In the genomic region with DNA sequence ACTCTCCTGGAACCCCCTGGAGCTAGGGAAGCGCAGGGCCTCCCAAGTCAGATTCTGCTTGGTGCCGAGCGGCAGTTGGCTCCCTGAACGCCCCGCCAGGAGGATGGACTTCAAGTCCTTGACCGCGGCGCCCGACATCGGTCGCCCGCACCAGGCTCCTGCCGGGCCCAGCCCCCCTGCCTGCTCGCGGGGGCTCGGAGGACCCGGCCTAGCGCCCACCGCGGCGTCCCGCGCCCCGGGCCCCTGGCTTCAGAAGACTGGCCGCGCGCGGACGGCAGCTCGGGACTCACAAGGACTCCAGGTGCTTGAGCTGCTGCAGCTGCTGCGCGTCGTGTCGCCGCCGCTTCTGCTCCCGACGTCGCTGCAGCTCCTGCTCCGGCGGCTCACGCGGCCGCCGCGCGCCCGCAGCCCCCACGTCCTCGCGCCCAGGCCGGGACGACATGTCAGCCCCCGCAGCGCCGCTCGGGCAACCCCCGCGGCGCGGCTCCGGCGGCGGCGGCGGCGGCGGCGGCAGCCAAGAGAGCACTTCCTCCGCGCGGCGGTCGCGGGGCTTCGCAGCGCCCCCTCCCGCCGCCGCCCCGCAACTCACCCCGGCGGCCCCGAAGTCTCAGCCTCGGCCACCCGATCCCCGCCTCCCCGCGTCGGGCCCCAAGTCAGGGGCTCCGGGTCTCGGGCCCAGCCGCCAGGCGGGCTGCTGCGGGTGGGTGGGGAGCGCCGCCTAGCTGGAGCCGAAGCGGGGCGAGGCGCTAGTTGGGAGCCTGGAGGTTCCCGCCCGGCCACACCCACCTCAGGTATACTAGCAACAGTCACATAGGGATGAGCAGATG, we compare ENCODE assay signal across 1 cellular context.
TF ChIP-seq lines count a peak whose summit lies in the region.

TSS of gene RP9 (minus strand) at position 474 of the 827 bp plus-strand sequence. CDS start at position 442, 32 bp downstream.

TF ChIP-seq in WTC11, 78 proteins besides CTCF, POLR2A, EP300 and RAD21 (continued from another document):
- TF ChIP-seq ZNF425 (CRISPR knock-in tag; conservative IDR thresholded peaks at IDR 0.05): no peak
- peak; percentile 57; the same call in 1 of the 2 replicates for TF ChIP-seq HMGXB4 (CRISPR knock-in tag; IDR thresholded peaks at IDR 0.05)
- no peak for TF ChIP-seq CREB1 (CRISPR knock-in tag; IDR thresholded peaks at IDR 0.05)
- TF ChIP-seq EMX1 (CRISPR knock-in tag; IDR thresholded peaks at IDR 0.05): no peak
- no peak for TF ChIP-seq SMAD4 (CRISPR knock-in tag; IDR thresholded peaks at IDR 0.05)
- TF ChIP-seq FOXP1 (CRISPR knock-in tag; IDR thresholded peaks at IDR 0.05; ENCODE audit: borderline replicate concordance): peak; percentile 64
- TF ChIP-seq SOX15 (CRISPR knock-in tag; IDR thresholded peaks at IDR 0.05): no peak
- no peak for TF ChIP-seq SMAD3 (CRISPR knock-in tag; IDR thresholded peaks at IDR 0.05; ENCODE audit: borderline replicate concordance)
- no peak for TF ChIP-seq JUN (CRISPR knock-in tag; IDR thresholded peaks at IDR 0.05)
- TF ChIP-seq RELA (CRISPR knock-in tag; IDR thresholded peaks at IDR 0.05; ENCODE audit: borderline replicate concordance): no peak
- TF ChIP-seq ZNF121 (CRISPR knock-in tag; IDR thresholded peaks at IDR 0.05): no peak
- no peak for TF ChIP-seq ZNF396 (CRISPR knock-in tag; IDR thresholded peaks at IDR 0.05; ENCODE audit: borderline replicate concordance)
- no peak for TF ChIP-seq ZNF317 (CRISPR knock-in tag; IDR thresholded peaks at IDR 0.05; ENCODE audit: borderline replicate concordance, low read depth)
- TF ChIP-seq TEAD4 (CRISPR knock-in tag; IDR thresholded peaks at IDR 0.05): no peak
- no peak for TF ChIP-seq USF2 (CRISPR knock-in tag; IDR thresholded peaks at IDR 0.05)
- no peak for TF ChIP-seq ZNF219 (CRISPR knock-in tag; IDR thresholded peaks at IDR 0.05; ENCODE audit: borderline replicate concordance)
- no peak for TF ChIP-seq MXD4 (CRISPR knock-in tag; IDR thresholded peaks at IDR 0.05; ENCODE audit: borderline replicate concordance)
- TF ChIP-seq PREB (CRISPR knock-in tag; IDR thresholded peaks at IDR 0.05; ENCODE audit: borderline replicate concordance): no peak
- TF ChIP-seq FOXJ3 (CRISPR knock-in tag; IDR thresholded peaks at IDR 0.05; ENCODE audit: borderline replicate concordance): no peak
- TF ChIP-seq, protein P1, sequence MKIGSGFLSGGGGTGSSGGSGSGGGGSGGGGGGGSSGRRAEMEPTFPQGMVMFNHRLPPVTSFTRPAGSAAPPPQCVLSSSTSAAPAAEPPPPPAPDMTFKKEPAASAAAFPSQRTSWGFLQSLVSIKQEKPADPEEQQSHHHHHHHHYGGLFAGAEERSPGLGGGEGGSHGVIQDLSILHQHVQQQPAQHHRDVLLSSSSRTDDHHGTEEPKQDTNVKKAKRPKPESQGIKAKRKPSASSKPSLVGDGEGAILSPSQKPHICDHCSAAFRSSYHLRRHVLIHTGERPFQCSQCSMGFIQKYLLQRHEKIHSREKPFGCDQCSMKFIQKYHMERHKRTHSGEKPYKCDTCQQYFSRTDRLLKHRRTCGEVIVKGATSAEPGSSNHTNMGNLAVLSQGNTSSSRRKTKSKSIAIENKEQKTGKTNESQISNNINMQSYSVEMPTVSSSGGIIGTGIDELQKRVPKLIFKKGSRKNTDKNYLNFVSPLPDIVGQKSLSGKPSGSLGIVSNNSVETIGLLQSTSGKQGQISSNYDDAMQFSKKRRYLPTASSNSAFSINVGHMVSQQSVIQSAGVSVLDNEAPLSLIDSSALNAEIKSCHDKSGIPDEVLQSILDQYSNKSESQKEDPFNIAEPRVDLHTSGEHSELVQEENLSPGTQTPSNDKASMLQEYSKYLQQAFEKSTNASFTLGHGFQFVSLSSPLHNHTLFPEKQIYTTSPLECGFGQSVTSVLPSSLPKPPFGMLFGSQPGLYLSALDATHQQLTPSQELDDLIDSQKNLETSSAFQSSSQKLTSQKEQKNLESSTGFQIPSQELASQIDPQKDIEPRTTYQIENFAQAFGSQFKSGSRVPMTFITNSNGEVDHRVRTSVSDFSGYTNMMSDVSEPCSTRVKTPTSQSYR (CRISPR knock-in tag; IDR thresholded peaks at IDR 0.05): no peak
- TF ChIP-seq, protein P2, sequence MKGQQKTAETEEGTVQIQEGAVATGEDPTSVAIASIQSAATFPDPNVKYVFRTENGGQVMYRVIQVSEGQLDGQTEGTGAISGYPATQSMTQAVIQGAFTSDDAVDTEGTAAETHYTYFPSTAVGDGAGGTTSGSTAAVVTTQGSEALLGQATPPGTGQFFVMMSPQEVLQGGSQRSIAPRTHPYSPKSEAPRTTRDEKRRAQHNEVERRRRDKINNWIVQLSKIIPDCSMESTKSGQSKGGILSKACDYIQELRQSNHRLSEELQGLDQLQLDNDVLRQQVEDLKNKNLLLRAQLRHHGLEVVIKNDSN (CRISPR knock-in tag; IDR thresholded peaks at IDR 0.05): no peak
- TF ChIP-seq MYBL2 (CRISPR knock-in tag; IDR thresholded peaks at IDR 0.05): no peak
- TF ChIP-seq NR3C1 (CRISPR knock-in tag; conservative IDR thresholded peaks at IDR 0.05; ENCODE audit: low read depth): no peak
- TF ChIP-seq, protein P3, sequence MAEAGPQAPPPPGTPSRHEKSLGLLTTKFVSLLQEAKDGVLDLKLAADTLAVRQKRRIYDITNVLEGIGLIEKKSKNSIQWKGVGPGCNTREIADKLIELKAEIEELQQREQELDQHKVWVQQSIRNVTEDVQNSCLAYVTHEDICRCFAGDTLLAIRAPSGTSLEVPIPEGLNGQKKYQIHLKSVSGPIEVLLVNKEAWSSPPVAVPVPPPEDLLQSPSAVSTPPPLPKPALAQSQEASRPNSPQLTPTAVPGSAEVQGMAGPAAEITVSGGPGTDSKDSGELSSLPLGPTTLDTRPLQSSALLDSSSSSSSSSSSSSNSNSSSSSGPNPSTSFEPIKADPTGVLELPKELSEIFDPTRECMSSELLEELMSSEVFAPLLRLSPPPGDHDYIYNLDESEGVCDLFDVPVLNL (CRISPR knock-in tag; IDR thresholded peaks at IDR 0.05; ENCODE audit: borderline replicate concordance, low read depth): no peak
- TF ChIP-seq ESRRA (CRISPR knock-in tag; IDR thresholded peaks at IDR 0.05; ENCODE audit: borderline replicate concordance): no peak
- no peak for TF ChIP-seq STAT6 (CRISPR knock-in tag; conservative IDR thresholded peaks at IDR 0.05; ENCODE audit: low read depth)
- no peak for TF ChIP-seq TCF7 (CRISPR knock-in tag; IDR thresholded peaks at IDR 0.05; ENCODE audit: low read depth)
- TF ChIP-seq IRF2 (CRISPR knock-in tag; IDR thresholded peaks at IDR 0.05; ENCODE audit: borderline replicate concordance, low read depth): no peak
- TF ChIP-seq, protein P4, sequence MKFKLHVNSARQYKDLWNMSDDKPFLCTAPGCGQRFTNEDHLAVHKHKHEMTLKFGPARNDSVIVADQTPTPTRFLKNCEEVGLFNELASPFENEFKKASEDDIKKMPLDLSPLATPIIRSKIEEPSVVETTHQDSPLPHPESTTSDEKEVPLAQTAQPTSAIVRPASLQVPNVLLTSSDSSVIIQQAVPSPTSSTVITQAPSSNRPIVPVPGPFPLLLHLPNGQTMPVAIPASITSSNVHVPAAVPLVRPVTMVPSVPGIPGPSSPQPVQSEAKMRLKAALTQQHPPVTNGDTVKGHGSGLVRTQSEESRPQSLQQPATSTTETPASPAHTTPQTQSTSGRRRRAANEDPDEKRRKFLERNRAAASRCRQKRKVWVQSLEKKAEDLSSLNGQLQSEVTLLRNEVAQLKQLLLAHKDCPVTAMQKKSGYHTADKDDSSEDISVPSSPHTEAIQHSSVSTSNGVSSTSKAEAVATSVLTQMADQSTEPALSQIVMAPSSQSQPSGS (CRISPR knock-in tag; IDR thresholded peaks at IDR 0.05; ENCODE audit: borderline replicate concordance, low read depth): no peak
- no peak for TF ChIP-seq NR2C2 (CRISPR knock-in tag; IDR thresholded peaks at IDR 0.05)
